Comparison of ENCODE assay signal across 8 cellular contexts in the genomic region with DNA sequence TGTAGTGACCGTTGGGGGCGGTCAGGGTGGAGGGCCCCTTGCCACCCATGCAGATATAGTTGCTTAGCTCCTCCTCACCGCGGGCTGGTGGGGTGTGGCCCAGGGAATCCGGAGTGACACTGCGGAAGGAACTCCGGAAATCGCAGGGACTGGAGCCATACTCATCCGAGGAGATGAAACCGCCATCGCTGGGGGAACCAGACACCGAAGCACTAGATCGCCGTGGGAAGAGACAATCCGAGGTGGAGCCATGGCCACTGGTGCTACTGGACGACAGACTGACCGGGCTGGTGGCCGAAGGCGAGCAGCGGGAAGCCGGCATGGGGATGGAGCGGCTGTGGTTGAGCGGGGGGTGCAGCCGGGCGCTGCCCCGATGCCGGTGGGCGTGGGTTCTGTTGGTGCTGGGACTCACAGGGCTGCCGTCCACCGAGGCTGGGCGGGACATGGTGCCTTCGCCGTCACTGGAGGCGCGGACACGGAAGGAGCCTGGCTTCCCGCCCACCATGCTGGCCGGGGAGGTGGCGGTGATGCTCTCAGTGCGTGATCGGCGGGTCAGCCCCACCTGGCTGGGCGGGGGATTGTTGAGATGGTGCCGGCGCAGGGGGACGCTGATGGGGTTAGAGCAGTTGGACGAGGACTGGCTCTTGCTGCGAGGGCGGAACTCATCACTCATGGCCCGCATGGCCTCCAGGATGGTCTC. TPM values are rescaled to one million over a fixed set of nuclear protein-coding genes. Genes with fewer than 3 reads are reported as not detected.
DNase-seq lines count a peak whose midpoint lies in the region; TF ChIP-seq lines count a peak whose summit lies in the region.

No MANE protein-coding gene starts in this region.

- H3K23ac ChIP-seq in mesendoderm (ENCODE audit: low read length) = no peak overlapping the region

- H3K4me3 Mint-ChIP-seq in activated naive CD4-positive, alpha-beta T cell treated with anti-CD3 and anti-CD28 coated beads, Interleukin-2, amount 10 ng/mL, durations not matched to agents 7 days and 5 days = peak overlapping the region; percentile 85
- peak overlapping the region; percentile 79 for H3K4me3 Mint-ChIP-seq in chondrocyte (ENCODE audit: unreplicated experiment)

- peaks cover 18% of the 10 kb centered on the region for H3K36me3 Mint-ChIP-seq in activated naive CD4-positive, alpha-beta T cell treated with anti-CD3 and anti-CD28 coated beads, Interleukin-2, amount 10 ng/mL, durations not matched to agents 7 days and 5 days
- peaks cover 5% of the 10 kb centered on the region for H3K36me3 Mint-ChIP-seq in chondrocyte (ENCODE audit: low read depth)

- no peak overlapping the region for H4K5ac ChIP-seq in mesendoderm (ENCODE audit: low read length)

- no CpG with 5 or more reads among the region's 50 CpGs for WGBS in mesendoderm (ENCODE audit: extremely low coverage, insufficient coverage, low lambda C conversion rate)

- H3K4me1 ChIP-seq in mesendoderm (ENCODE audit: control insufficient read depth, low read depth, low read length) = peaks cover 11% of the 10 kb centered on the region
- H3K4me1 ChIP-seq in uterus = no peaks in the 10 kb centered on the region

- H3K4me3 ChIP-seq in mesendoderm (ENCODE audit: low read length) = no peak overlapping the region
- H3K4me3 ChIP-seq in uterus = peak overlapping the region; percentile 67 to 69

- H3K9ac ChIP-seq in mesendoderm (ENCODE audit: low read length) = peak overlapping the region; percentile 84

- peaks cover 3% of the 10 kb centered on the region for H3K27me3 Mint-ChIP-seq in activated naive CD4-positive, alpha-beta T cell treated with anti-CD3 and anti-CD28 coated beads, Interleukin-2, amount 10 ng/mL, durations not matched to agents 7 days and 5 days
- no peaks in the 10 kb centered on the region for H3K27me3 Mint-ChIP-seq in chondrocyte (ENCODE audit: low read depth)

- no peak overlapping the region for H2BK120ac ChIP-seq in mesendoderm (ENCODE audit: low read depth, low read length)

- H3K27ac ChIP-seq in mesendoderm (ENCODE audit: low read depth, low read length) (no peak overlapping the region), uterus (peak overlapping the region; percentile 93 to 96)

- H3K79me2 ChIP-seq in mesendoderm (ENCODE audit: control insufficient read depth, insufficient read depth, low read length) = peaks cover 57% of the 10 kb centered on the region

- H3K18ac ChIP-seq in mesendoderm (ENCODE audit: low read length) = no peak overlapping the region

- no peak overlapping the region for H3K27ac Mint-ChIP-seq in activated naive CD4-positive, alpha-beta T cell treated with anti-CD3 and anti-CD28 coated beads, Interleukin-2, amount 10 ng/mL, durations not matched to agents 7 days and 5 days
- no peak overlapping the region for H3K27ac Mint-ChIP-seq in chondrocyte (ENCODE audit: unreplicated experiment)

- H3K79me1 ChIP-seq in mesendoderm (ENCODE audit: low read length) = peaks cover 9% of the 10 kb centered on the region

- peaks cover 2% of the 10 kb centered on the region for H3K36me3 ChIP-seq in mesendoderm (ENCODE audit: control insufficient read depth, insufficient read depth, low read length)
- no peaks in the 10 kb centered on the region for H3K36me3 ChIP-seq in uterus

- no peak overlapping the region for H2AK5ac ChIP-seq in mesendoderm (ENCODE audit: low read length)

- no peaks in the 10 kb centered on the region for H3K9me3 Mint-ChIP-seq in activated naive CD4-positive, alpha-beta T cell treated with anti-CD3 and anti-CD28 coated beads, Interleukin-2, amount 10 ng/mL, durations not matched to agents 7 days and 5 days
- no peaks in the 10 kb centered on the region for H3K9me3 Mint-ChIP-seq in chondrocyte (ENCODE audit: low read depth)

- no peak overlapping the region for H4K8ac ChIP-seq in mesendoderm (ENCODE audit: low read depth, low read length)

- no peak overlapping the region for H2BK15ac ChIP-seq in mesendoderm (replicated peaks; ENCODE audit: low read depth)

- CTCF ChIA-PET in activated naive CD4-positive, alpha-beta T cell treated with anti-CD3 and anti-CD28 coated beads, Interleukin-2, amount 10 ng/mL, durations not matched to agents 7 days and 5 days (lab: Charles Lee) = interaction anchor here (0.7 to 5.7 kb wide), 8 partner anchors 11 to 908 kb away, joined by 3 to 53 read pairs (median 4); no protein-coding TSS in a partner anchor

- no peaks in the 10 kb centered on the region for H3K9me3 ChIP-seq in uterus

- TF ChIP-seq CTCF in chondrocyte (IDR thresholded peaks at IDR 0.05) (no peak), uterus (IDR thresholded peaks at IDR 0.05) (no peak)

- H2BK5ac ChIP-seq in mesendoderm (ENCODE audit: low read length) = no peak overlapping the region

- intact Hi-C loops in uterus (cut with DNase I; ENCODE audit: low total_unique reads) = loop anchor here (5.0 to 10.0 kb wide), 2 partner anchors 163 to 680 kb away; no protein-coding TSS in a partner anchor

- H3K4me2 ChIP-seq in mesendoderm (ENCODE audit: low read length) = peak overlapping the region; percentile 83

- H3K4me1 Mint-ChIP-seq in activated naive CD4-positive, alpha-beta T cell treated with anti-CD3 and anti-CD28 coated beads, Interleukin-2, amount 10 ng/mL, durations not matched to agents 7 days and 5 days = peaks cover 70% of the 10 kb centered on the region
- H3K4me1 Mint-ChIP-seq in chondrocyte (ENCODE audit: low read depth) = peaks cover 56% of the 10 kb centered on the region

- H3K4ac ChIP-seq in mesendoderm (ENCODE audit: low read depth, low read length) = no peak overlapping the region

- peak overlapping the region; percentile 91 for H3K56ac ChIP-seq in mesendoderm (ENCODE audit: low read length)

- DNase-seq in activated naive CD4-positive, alpha-beta T cell treated with anti-CD3 and anti-CD28 coated beads, Interleukin-2, amount 10 ng/mL, durations not matched to agents 7 days and 5 days = peak; percentile 21
- no peak for DNase-seq in activated naive CD4-positive, alpha-beta T cell treated with anti-CD3 and anti-CD28 coated beads, Interleukin-2, amount 50 U/mL, for 16 hours
- peak; percentile 88 for DNase-seq in chondrocyte (ENCODE audit: low spot score)
- no peak for DNase-seq in mesendoderm
- peak; percentile 55 to 58 for DNase-seq in uterus
- DNase-seq in COR-L47 (lab: John Stamatoyannopoulos, UW) = no peak
- no peak for DNase-seq in NCI-H2029 treated with DMSO at 0.1 percent for 48 hours (lab: John Stamatoyannopoulos, UW)
- DNase-seq in Ammon's horn (ENCODE audit: low spot score) = no peak

- TF ChIP-seq POLR2A in uterus (IDR thresholded peaks at IDR 0.05) = no peak

- H3K27me3 ChIP-seq in mesendoderm (ENCODE audit: insufficient read depth, low read length, poor library complexity) = no peaks in the 10 kb centered on the region
- H3K27me3 ChIP-seq in uterus = no peaks in the 10 kb centered on the region

RNA-seq across cellular contexts. Expression of gene IRS1, which starts 2.2 kb away (rescaled TPM):
- 5.8 to 12.4 TPM (median 12.0 TPM) in 3 replicates for total RNA-seq in chondrocyte
- polyA plus RNA-seq in mesendoderm (2013, experiment 1 of 2) = 11.7 TPM
- polyA plus RNA-seq in mesendoderm (2013, experiment 2 of 2) = 11.3 TPM
- 10 to 100 TPM; 11.5 to 54.2 (median 29.5) TPM for total RNA-seq in uterus

RNA-seq across cellular contexts. Expression of gene RHBDD1, which starts 38.4 kb away (rescaled TPM):
- total RNA-seq in chondrocyte (28.8 to 33.6 TPM (median 30.0 TPM) in 3 replicates), uterus (10 to 100 TPM; 19.5 to 91.5 (median 47.3) TPM)
- polyA plus RNA-seq in mesendoderm (2013, experiment 1 of 2) = 16.6 TPM
- polyA plus RNA-seq in mesendoderm (2013, experiment 2 of 2) = 17.8 TPM

Comparison
In these comparisons a context has a peak if more than half of its experiments do, and no peak if none do; other contexts are left out.
1. DNase-seq: peak in activated naive CD4-positive, alpha-beta T cell treated with anti-CD3 and anti-CD28 coated beads, Interleukin-2, amount 10 ng/mL, durations not matched to agents 7 days and 5 days (single experiment), chondrocyte (single experiment) and uterus (2 of 2); none in activated naive CD4-positive, alpha-beta T cell treated with anti-CD3 and anti-CD28 coated beads, Interleukin-2, amount 50 U/mL, for 16 hours (single experiment), mesendoderm (single experiment), COR-L47 (single experiment), NCI-H2029 treated with DMSO at 0.1 percent for 48 hours (single experiment) and Ammon's horn (single experiment).